1 cellular context compared by ENCODE assay signal in genomic region chr16:65965632-65966031, GRCh38.
TF ChIP-seq lines count a peak whose summit lies in the region.

No MANE protein-coding gene starts in this region.

TF ChIP-seq in GM12878, 131 proteins besides CTCF, POLR2A, EP300 and RAD21:
- TF ChIP-seq SREBF1 (IDR thresholded peaks at IDR 0.05; ENCODE audit: low read length) (no peak), ATF7 (IDR thresholded peaks at IDR 0.05; ENCODE audit: low read depth) (0 out of 2 replicates have a peak, but pooled peaks have one; percentile 32)
